In genomic region chr2:197434541-197435513, GRCh38 we compare ENCODE assay signal across 8 cellular contexts. TPM values are rescaled to one million over a fixed set of nuclear protein-coding genes. Genes with fewer than 3 reads are reported as not detected.
DNase-seq lines count a peak whose midpoint lies in the region; ATAC-seq, FAIRE-seq and TF ChIP-seq lines count a peak whose summit lies in the region.

Gene SF3B1 (minus strand): TSS chr2:197435028. CDS start chr2:197434999, 29 bp downstream.

- peaks cover 13% of the 10 kb centered on the region in 2 donors for H3K36me3 Mint-ChIP-seq in activated T-cell treated with anti-CD3 and anti-CD28 coated beads, Interleukin-2, amount 50 U/mL, for 72 hours (ENCODE audit: insufficient read depth in 2 of 2)

- H3K4me3 ChIP-seq in esophagus muscularis mucosa (peak within 1 kb of the TSS; percentile 65 to 93 (median 81)), muscle layer of duodenum (ENCODE audit: low read depth in 1 of 2, low read length in 2 of 2) (peak within 1 kb of the TSS; percentile 85 to 93)

- H3K4me1 ChIP-seq in esophagus muscularis mucosa (peaks cover 41 to 51% (median 49%) of the 10 kb centered on the region in 4 donors), muscle layer of duodenum (ENCODE audit: control insufficient read depth in 1 of 2, insufficient read depth in 2 of 2, low read length in 2 of 2) (peaks cover 13 to 38% of the 10 kb centered on the region in 2 donors)

- H3K27me3 ChIP-seq in esophagus muscularis mucosa: no peaks in the 10 kb centered on the region
- no peaks in the 10 kb centered on the region for H3K27me3 ChIP-seq in muscle layer of duodenum (ENCODE audit: low read depth, low read length)

- TF ChIP-seq POLR2A in esophagus muscularis mucosa (IDR thresholded peaks at IDR 0.05; ENCODE audit: low read depth): peak; percentile 83

- H3K27ac ChIP-seq in KOPT-K1 (ENCODE audit: low read depth, low read length, poor library complexity, severe bottlenecking) (peak within 1 kb of the TSS; percentile 95), esophagus muscularis mucosa (replicated peaks in 1 of 4) (peak within 1 kb of the TSS; percentile 90 to 97 (median 92)), muscle layer of duodenum (ENCODE audit: low read length) (peak within 1 kb of the TSS; percentile 100)

- peak within 1 kb of the TSS; percentile 85 to 94 for H3K4me3 Mint-ChIP-seq in activated T-cell treated with anti-CD3 and anti-CD28 coated beads, Interleukin-2, amount 50 U/mL, for 72 hours

- no peaks in the 10 kb centered on the region for H3K9me3 ChIP-seq in KOPT-K1 (ENCODE audit: insufficient read depth, low read length, poor library complexity, severe bottlenecking)
- H3K9me3 ChIP-seq in esophagus muscularis mucosa: no peaks in the 10 kb centered on the region
- no peaks in the 10 kb centered on the region for H3K9me3 ChIP-seq in muscle layer of duodenum (ENCODE audit: control insufficient read depth in 1 of 2, low read length in 2 of 2)

- peaks cover 20% of the 10 kb centered on the region for H3K36me3 ChIP-seq in KOPT-K1 (ENCODE audit: insufficient read depth, low read length)
- H3K36me3 ChIP-seq in esophagus muscularis mucosa: no peaks in the 10 kb centered on the region
- H3K36me3 ChIP-seq in muscle layer of duodenum (ENCODE audit: control insufficient read depth in 1 of 2, insufficient read depth in 2 of 2, low read length in 2 of 2): peaks cover 0 to 5% of the 10 kb centered on the region in 2 donors

- intact Hi-C loops in esophagus muscularis mucosa (cut with DNase I): loop anchor here (2.0 kb wide), 1 partner anchor 64 kb away; the partner anchor contains the start of gene HSPD1

- WGBS in esophagus muscularis mucosa: under 1% methylated on average over 65 of the region's 74 CpGs

- peak within 1 kb of the TSS; percentile 99 for H3K27ac Mint-ChIP-seq in activated T-cell treated with anti-CD3 and anti-CD28 coated beads, Interleukin-2, amount 50 U/mL, for 72 hours

- H3K4me1 Mint-ChIP-seq in activated T-cell treated with anti-CD3 and anti-CD28 coated beads, Interleukin-2, amount 50 U/mL, for 72 hours (ENCODE audit: low read depth): peaks cover 48% of the 10 kb centered on the region

- FAIRE-seq in RCC 7860 (lab: Jason Lieb, UNC): peak; percentile 84

- no peaks in the 10 kb centered on the region for H3K9me3 Mint-ChIP-seq in activated T-cell treated with anti-CD3 and anti-CD28 coated beads, Interleukin-2, amount 50 U/mL, for 72 hours

- peak; percentile 94 for ATAC-seq in GM21786 (IDR thresholded peaks at IDR 0.05; ENCODE audit: unreplicated experiment)
- ATAC-seq in activated T-cell treated with anti-CD3 and anti-CD28 coated beads, Interleukin-2, amount 50 U/mL, for 72 hours (replicated peaks in 1 of 2): peak; percentile 94 to 96

- no peaks in the 10 kb centered on the region for H3K27me3 Mint-ChIP-seq in activated T-cell treated with anti-CD3 and anti-CD28 coated beads, Interleukin-2, amount 50 U/mL, for 72 hours (ENCODE audit: low read depth)

- no peak for TF ChIP-seq EP300 in esophagus muscularis mucosa (IDR thresholded peaks at IDR 0.05)

- peak; percentile 95 for DNase-seq in DMS79 (lab: John Stamatoyannopoulos, UW)
- DNase-seq in RCC 7860 (ENCODE audit: low spot score): peak; percentile 96
- DNase-seq in activated T-cell treated with anti-CD3 and anti-CD28 coated beads, Interleukin-2, amount 50 U/mL, for 72 hours: peak; percentile 99 to 100
- peak; percentile 99 for DNase-seq in esophagus muscularis mucosa (ENCODE audit: extremely low spot score)
- peak; percentile 98 to 99 for DNase-seq in stimulated activated CD8-positive, alpha-beta memory T cell treated with anti-CD3 and anti-CD28 coated beads, Interleukin-7, amount 100 ng/mL, for 4 hours (ENCODE audit: low read depth in 2 of 2)

- TF ChIP-seq CTCF in esophagus muscularis mucosa (IDR thresholded peaks at IDR 0.05): peak in 1 of 3 experiments; percentile 25

RNA-seq across cellular contexts. Expression of gene SF3B1, which starts in this region (rescaled TPM):
- 100 to 1,000 TPM; 272 to 284 TPM for total RNA-seq in activated T-cell treated with anti-CD3 and anti-CD28 coated beads, Interleukin-2, amount 50 U/mL, for 72 hours
- 100 to 1,000 TPM in 2 of 4 donors, 10 to 100 TPM in 2; 91.5 to 223 (median 130) TPM for total RNA-seq in esophagus muscularis mucosa

Comparison
In these comparisons a context has a peak if more than half of its experiments do, and no peak if none do; other contexts are left out.
1. Peak in every context shown above with its lines: DNase-seq, ATAC-seq, H3K4me3 ChIP-seq and H3K27ac ChIP-seq.